10 cellular contexts compared by ENCODE assay signal in the genomic region with DNA sequence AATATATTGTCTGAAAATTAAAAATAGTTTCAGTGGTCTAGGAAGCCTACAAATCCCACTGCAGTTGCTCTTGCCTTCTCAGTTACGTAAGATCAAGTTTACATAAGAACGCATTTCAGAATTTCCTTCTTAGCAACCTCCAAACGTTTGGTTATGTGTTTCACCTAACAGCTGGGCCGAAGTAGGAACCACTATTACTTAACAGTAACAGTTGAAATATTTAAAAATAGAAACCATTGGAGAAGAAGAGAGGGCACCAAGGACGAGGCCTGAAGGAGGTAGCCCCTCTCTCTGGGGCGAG.
A peak's percentile ranks its signal among the peaks of the same experiment; 100 is the strongest.
DNase-seq lines count a peak whose midpoint lies in the region; TF ChIP-seq lines count a peak whose summit lies in the region.
"Had no signal": no experiment of that assay in that cellular context is flagged by ENCODE, and none has a peak within 500 bp of the region (broad histone marks: within the 10 kb centered on the region; RNA-seq: fewer than 3 reads in every experiment).

No MANE protein-coding gene starts in this region.

- no peak overlapping the region for H3K9ac ChIP-seq in muscle layer of colon (ENCODE audit: low read length)

- peak overlapping the region; percentile 63 for H3K27ac Mint-ChIP-seq in activated naive CD4-positive, alpha-beta T cell treated with anti-CD3 and anti-CD28 coated beads for 36 hours
- H3K27ac Mint-ChIP-seq in type B pancreatic cell: peak overlapping the region; percentile 68

- H3K27me3 Mint-ChIP-seq in activated naive CD4-positive, alpha-beta T cell treated with anti-CD3 and anti-CD28 coated beads for 36 hours (ENCODE audit: low read depth): no peaks in the 10 kb centered on the region
- no peaks in the 10 kb centered on the region for H3K27me3 Mint-ChIP-seq in type B pancreatic cell

- peak overlapping the region in 1 of 2 donors; percentile 37 for H3K4me3 ChIP-seq in muscle layer of colon (ENCODE audit: low read depth in 1 of 2, low read length in 2 of 2)

- peaks cover 82% of the 10 kb centered on the region for H3K4me1 ChIP-seq in muscle layer of colon (ENCODE audit: insufficient read depth, low read length)

- peaks cover 1% of the 10 kb centered on the region for H3K36me3 Mint-ChIP-seq in activated naive CD4-positive, alpha-beta T cell treated with anti-CD3 and anti-CD28 coated beads for 36 hours (ENCODE audit: low read depth)
- no peaks in the 10 kb centered on the region for H3K36me3 Mint-ChIP-seq in type B pancreatic cell

- peak overlapping the region; percentile 96 for H3K27ac ChIP-seq in caudate nucleus (ENCODE audit: low read depth, low read length)
- peak overlapping the region; percentile 83 for H3K27ac ChIP-seq in muscle layer of colon (ENCODE audit: low read depth, low read length)

- no peaks in the 10 kb centered on the region for H3K36me3 ChIP-seq in muscle layer of colon (ENCODE audit: insufficient read depth, low read length)

- no peaks in the 10 kb centered on the region for H3K9me3 ChIP-seq in muscle layer of colon (ENCODE audit: low read length)

- TF ChIP-seq CTCF in type B pancreatic cell (conservative IDR thresholded peaks at IDR 0.05) (no peak), GM10266 (IDR thresholded peaks at IDR 0.05; ENCODE audit: control insufficient read depth, insufficient read depth, low read depth, missing control alignments) (no peak)

- H3K27me3 ChIP-seq in muscle layer of colon (ENCODE audit: control insufficient read depth in 1 of 2, insufficient read depth in 2 of 2, low read length in 2 of 2): no peaks in the 10 kb centered on the region

- H3K4me3 Mint-ChIP-seq in activated naive CD4-positive, alpha-beta T cell treated with anti-CD3 and anti-CD28 coated beads for 36 hours: peak overlapping the region; percentile 43
- no peak overlapping the region for H3K4me3 Mint-ChIP-seq in type B pancreatic cell

- CTCF ChIA-PET in activated naive CD4-positive, alpha-beta T cell treated with anti-CD3 and anti-CD28 coated beads for 36 hours (lab: Charles Lee): no interaction called here

- peaks cover 75% of the 10 kb centered on the region for H3K4me1 Mint-ChIP-seq in activated naive CD4-positive, alpha-beta T cell treated with anti-CD3 and anti-CD28 coated beads for 36 hours (ENCODE audit: low read depth)
- peaks cover 49% of the 10 kb centered on the region for H3K4me1 Mint-ChIP-seq in type B pancreatic cell (ENCODE audit: unreplicated experiment)

- no peak for DNase-seq in activated naive CD4-positive, alpha-beta T cell treated with anti-CD3 and anti-CD28 coated beads for 36 hours
- DNase-seq in activated naive CD4-positive, alpha-beta T cell (lab: John Stamatoyannopoulos, UW): no peak
- no peak for DNase-seq in caudate nucleus (lab: John Stamatoyannopoulos, UW)
- no peak for DNase-seq in type B pancreatic cell (ENCODE audit: extremely low spot score, unreplicated experiment)
- no peak for DNase-seq in GM10266 (ENCODE audit: extremely low spot score)
- no peak for DNase-seq in NK-92 (lab: John Stamatoyannopoulos, UW; ENCODE audit: unreplicated experiment)
- DNase-seq in SW480 (ENCODE audit: low spot score): no peak
- DNase-seq: NCI-H82; stimulated activated CD4-positive, alpha-beta T cell treated with anti-CD3 and anti-CD28 coated beads, Interleukin-4, amount 100 ng/mL, for 24 hours had no signal

- H3K9me3 Mint-ChIP-seq in activated naive CD4-positive, alpha-beta T cell treated with anti-CD3 and anti-CD28 coated beads for 36 hours: peaks cover 1% of the 10 kb centered on the region
- H3K9me3 Mint-ChIP-seq in type B pancreatic cell: no peaks in the 10 kb centered on the region

- intact Hi-C loops in activated naive CD4-positive, alpha-beta T cell treated with anti-CD3 and anti-CD28 coated beads for 36 hours (cut with micrococcal nuclease): no loop called here
